In the genomic region with DNA sequence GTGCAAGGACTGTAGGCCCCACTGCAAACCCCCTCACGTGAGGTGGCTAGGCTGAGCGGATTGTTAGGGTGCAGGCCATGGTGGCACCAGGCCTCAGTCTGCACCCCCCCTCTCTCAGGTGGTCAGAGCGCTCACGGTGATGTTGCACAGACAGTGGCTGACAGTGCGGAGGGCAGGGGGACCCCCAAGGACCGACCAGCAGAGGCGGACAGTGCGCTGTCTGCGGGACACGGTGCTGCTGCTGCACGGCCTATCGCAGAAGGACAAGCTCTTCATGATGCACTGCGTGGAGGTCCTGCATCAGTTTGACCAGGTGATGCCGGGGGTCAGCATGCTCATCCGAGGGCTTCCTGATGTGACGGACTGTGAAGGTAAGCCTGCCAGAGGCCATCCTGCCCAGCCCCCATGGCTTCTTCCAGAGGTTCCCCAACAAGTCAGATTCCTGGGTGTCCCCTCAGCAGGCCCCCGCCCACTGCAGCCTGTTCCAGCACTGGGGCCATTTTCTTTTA, we compare ENCODE assay signal across 1 cellular context.
TF ChIP-seq lines count a peak whose summit lies in the region.

No MANE protein-coding gene starts in this region.

TF ChIP-seq in A549, 52 proteins besides CTCF, POLR2A, EP300 and RAD21 (continued from another document):
- TF ChIP-seq, protein P1, sequence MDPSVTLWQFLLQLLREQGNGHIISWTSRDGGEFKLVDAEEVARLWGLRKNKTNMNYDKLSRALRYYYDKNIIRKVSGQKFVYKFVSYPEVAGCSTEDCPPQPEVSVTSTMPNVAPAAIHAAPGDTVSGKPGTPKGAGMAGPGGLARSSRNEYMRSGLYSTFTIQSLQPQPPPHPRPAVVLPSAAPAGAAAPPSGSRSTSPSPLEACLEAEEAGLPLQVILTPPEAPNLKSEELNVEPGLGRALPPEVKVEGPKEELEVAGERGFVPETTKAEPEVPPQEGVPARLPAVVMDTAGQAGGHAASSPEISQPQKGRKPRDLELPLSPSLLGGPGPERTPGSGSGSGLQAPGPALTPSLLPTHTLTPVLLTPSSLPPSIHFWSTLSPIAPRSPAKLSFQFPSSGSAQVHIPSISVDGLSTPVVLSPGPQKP (IDR thresholded peaks at IDR 0.05; ENCODE audit: low read depth, low read length) = no peak
- no peak for TF ChIP-seq MYC (IDR thresholded peaks at IDR 0.05; ENCODE audit: borderline replicate concordance, low read length)
- TF ChIP-seq BHLHE40 (IDR thresholded peaks at IDR 0.05; ENCODE audit: low read depth, low read length) = no peak
- TF ChIP-seq CBX2 (IDR thresholded peaks at IDR 0.05; ENCODE audit: borderline replicate concordance, low read depth) = no peak
- TF ChIP-seq HOXA7 (CRISPR knock-in tag; IDR thresholded peaks at IDR 0.05) = no peak
- TF ChIP-seq HOXB5 (CRISPR knock-in tag; IDR thresholded peaks at IDR 0.05) = no peak
- TF ChIP-seq, protein P2, sequence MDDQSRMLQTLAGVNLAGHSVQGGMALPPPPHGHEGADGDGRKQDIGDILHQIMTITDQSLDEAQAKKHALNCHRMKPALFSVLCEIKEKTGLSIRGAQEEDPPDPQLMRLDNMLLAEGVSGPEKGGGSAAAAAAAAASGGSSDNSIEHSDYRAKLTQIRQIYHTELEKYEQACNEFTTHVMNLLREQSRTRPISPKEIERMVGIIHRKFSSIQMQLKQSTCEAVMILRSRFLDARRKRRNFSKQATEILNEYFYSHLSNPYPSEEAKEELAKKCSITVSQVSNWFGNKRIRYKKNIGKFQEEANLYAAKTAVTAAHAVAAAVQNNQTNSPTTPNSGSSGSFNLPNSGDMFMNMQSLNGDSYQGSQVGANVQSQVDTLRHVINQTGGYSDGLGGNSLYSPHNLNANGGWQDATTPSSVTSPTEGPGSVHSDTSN (IDR thresholded peaks at IDR 0.05) = no peak
- TF ChIP-seq NPAS2 (CRISPR knock-in tag; IDR thresholded peaks at IDR 0.05; ENCODE audit: borderline replicate concordance) = no peak
- TF ChIP-seq EHMT2 (IDR thresholded peaks at IDR 0.05; ENCODE audit: low read depth) = no peak
- TF ChIP-seq FOSL2 (IDR thresholded peaks at IDR 0.05) = no peak
- TF ChIP-seq FOSL2 (CRISPR knock-in tag; IDR thresholded peaks at IDR 0.05) = no peak
TF ChIP-seq in A549: peak in this region for 0.
